Comparison of ENCODE assay signal across 8 cellular contexts in the genomic region with DNA sequence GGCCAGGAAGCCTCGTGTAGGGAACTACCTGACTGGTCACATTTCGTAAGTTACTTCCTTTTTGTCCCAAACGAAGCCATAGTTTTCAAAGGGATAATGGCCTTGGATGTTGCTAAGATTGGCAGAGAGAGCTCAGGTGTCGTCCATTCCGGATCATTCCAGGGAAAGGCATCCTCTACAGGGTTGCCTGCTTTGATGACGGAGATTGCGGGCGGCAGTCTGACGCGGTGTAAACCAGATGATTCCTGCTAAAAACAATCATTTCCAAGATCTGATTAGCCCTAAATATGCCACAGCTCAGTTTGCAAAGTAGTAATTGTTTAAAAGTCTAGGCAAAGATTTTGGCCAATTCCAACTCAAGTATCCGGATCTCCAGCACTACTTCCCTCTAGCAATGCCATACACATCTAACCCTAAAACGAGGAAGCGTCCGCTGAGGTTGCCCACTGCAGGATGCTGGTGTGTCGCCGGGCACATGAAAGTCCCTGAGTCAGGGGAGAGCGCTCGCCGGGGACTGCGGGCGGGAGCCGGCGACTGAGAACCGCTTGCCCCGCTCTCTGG. TPM values are rescaled to one million over a fixed set of nuclear protein-coding genes. Genes with fewer than 3 reads are reported as not detected.
DNase-seq lines count a peak whose midpoint lies in the region; ATAC-seq and TF ChIP-seq lines count a peak whose summit lies in the region.

No MANE protein-coding gene starts in this region.

- H3K27me3 Mint-ChIP-seq in memory B cell = no peaks in the 10 kb centered on the region

- no peak for TF ChIP-seq POLR2A in body of pancreas (IDR thresholded peaks at IDR 0.05)

- H3K4me3 ChIP-seq in GM08714 (ENCODE audit: low read length) = peak overlapping the region; percentile 70
- peak overlapping the region in 1 of 2 donors; percentile 47 for H3K4me3 ChIP-seq in body of pancreas
- H3K4me3 ChIP-seq in aorta (ENCODE audit: low read length in 2 of 2) = peak overlapping the region; percentile 5 to 12

- intact Hi-C loops in body of pancreas (cut with DNase I) = no loop called here
- intact Hi-C loops in aorta (cut with DNase I) = loop anchor here in 1 of 2 donors (10.0 kb wide), 1 partner anchor 464 kb away; a partner anchor contains a TSS

- H3K27ac Mint-ChIP-seq in memory B cell = peak overlapping the region; percentile 95

- peak overlapping the region; percentile 83 to 97 (median 94) for H3K27ac ChIP-seq in body of pancreas
- no peak overlapping the region for H3K27ac ChIP-seq in aorta (ENCODE audit: low read depth in 1 of 2, low read length in 2 of 2)

- peaks cover 43% of the 10 kb centered on the region for H3K4me1 Mint-ChIP-seq in memory B cell

- peaks cover 13% of the 10 kb centered on the region for H3K36me3 Mint-ChIP-seq in memory B cell

- no peaks in the 10 kb centered on the region for H3K27me3 ChIP-seq in body of pancreas
- no peaks in the 10 kb centered on the region for H3K27me3 ChIP-seq in aorta (ENCODE audit: control insufficient read depth in 1 of 2, insufficient read depth in 2 of 2, low read length in 1 of 2)

- 8 to 12% methylated on average over 16 to 25 of the region's 25 CpGs for WGBS in body of pancreas, 2 donors
- WGBS in aorta, 2 donors = 10 to 14% methylated on average over 25 of the region's 25 CpGs

- H3K4me1 ChIP-seq in body of pancreas = peaks cover 20% of the 10 kb centered on the region
- H3K4me1 ChIP-seq in aorta (ENCODE audit: control insufficient read depth in 1 of 2, insufficient read depth in 2 of 2, low read length in 2 of 2) = no peaks in the 10 kb centered on the region

- no peak for TF ChIP-seq CTCF in body of pancreas (IDR thresholded peaks at IDR 0.05)

- peak overlapping the region; percentile 96 for H3K4me3 Mint-ChIP-seq in memory B cell

- no peaks in the 10 kb centered on the region for H3K9me3 Mint-ChIP-seq in memory B cell

- no peaks in the 10 kb centered on the region for H3K9me3 ChIP-seq in body of pancreas
- H3K9me3 ChIP-seq in aorta (ENCODE audit: control insufficient read depth, low read length) = no peaks in the 10 kb centered on the region

- H3K36me3 ChIP-seq in body of pancreas (replicated peaks in 1 of 2; ENCODE audit: insufficient read depth in 1 of 2, low read depth in 2 of 2) = no peaks in the 10 kb centered on the region
- H3K36me3 ChIP-seq in aorta (ENCODE audit: control insufficient read depth in 1 of 2, insufficient read depth in 2 of 2, low read length in 1 of 2) = no peaks in the 10 kb centered on the region

- DNase-seq in NCI-H1105 (lab: John Stamatoyannopoulos, UW) = peak; percentile 15
- no peak for DNase-seq in body of pancreas
- peak in 1 of 2 donors; percentile 7 for DNase-seq in memory B cell (ENCODE audit: low spot score in 2 of 2)
- DNase-seq in aorta = no peak
- DNase-seq in mucosa of gallbladder (ENCODE audit: low spot score) = no peak
- DNase-seq in activated gamma-delta T cell treated with Interleukin-2 at 50 U/mL for 16 hours = no peak

- no peak for ATAC-seq in body of pancreas
- no peak for ATAC-seq in memory B cell (ENCODE audit: low read depth)
- ATAC-seq in aorta (ENCODE audit: low FRiP score) = no peak
- ATAC-seq in HG02678 (IDR thresholded peaks at IDR 0.05; ENCODE audit: unreplicated experiment) = no peak

RNA-seq across cellular contexts. Expression of a gene that starts 0.6 kb away (rescaled TPM):
- total RNA-seq in body of pancreas (10 to 100 TPM in 1 of 2 donors, 1 to 10 TPM in 1; 9.6 to 14.5 TPM), aorta (10 to 100 TPM; 21.5 to 27.4 TPM), mucosa of gallbladder (20.8 TPM)
- 1 to 10 TPM; 3.0 to 5.9 TPM for polyA plus RNA-seq in aorta

RNA-seq across cellular contexts. Expression of a gene that starts 41.8 kb away (rescaled TPM):
- total RNA-seq in body of pancreas (under 1 TPM in 1 of 2 donors, not detected in 1; 0.26 TPM), aorta (under 1 TPM; 0.06 to 0.10 TPM), mucosa of gallbladder (0.20 TPM)
- polyA plus RNA-seq in aorta = under 1 TPM in 1 of 2 donors, not detected in 1; 0.38 TPM

Comparison
In these comparisons a context has a peak if more than half of its experiments do, and no peak if none do; other contexts are left out.
1. H3K27ac ChIP-seq: peak in body of pancreas (4 of 4); none in aorta (0 of 2).